In genomic region chr14:25050494-25051170, GRCh38 we compare ENCODE assay signal across 8 cellular contexts.
DNase-seq lines count a peak whose midpoint lies in the region; ATAC-seq and TF ChIP-seq lines count a peak whose summit lies in the region.

No MANE protein-coding gene starts in this region.

- DNase-seq in NCI-H69 (lab: John Stamatoyannopoulos, UW) (peak; percentile 19), epithelial cell of esophagus (ENCODE audit: low read depth) (peak; percentile 52), NCI-H187 treated with DMSO at 0.1 percent for 48 hours (lab: John Stamatoyannopoulos, UW) (no peak)
- no peak for DNase-seq in stimulated activated CD4-positive, alpha-beta T cell treated with anti-CD3 and anti-CD28 coated beads, Interleukin-2, amount 100 ng/mL, for 48 hours

- H3K9me3 ChIP-seq in mucosa of rectum (ENCODE audit: control insufficient read depth in 2 of 2, low read length in 2 of 2) = no peaks in the 10 kb centered on the region

- H3K4me1 ChIP-seq in mucosa of rectum (ENCODE audit: control insufficient read depth in 2 of 2, insufficient read depth in 2 of 2, low read length in 2 of 2) = peaks cover 11 to 28% of the 10 kb centered on the region in 2 donors

- H3K27me3 ChIP-seq in mucosa of rectum (ENCODE audit: control insufficient read depth in 2 of 2, insufficient read depth in 2 of 2, low read length in 2 of 2) = no peaks in the 10 kb centered on the region

- ATAC-seq in GM18502 (IDR thresholded peaks at IDR 0.05; ENCODE audit: poor library complexity, unreplicated experiment) (peak; percentile 8), GM19035 (IDR thresholded peaks at IDR 0.05; ENCODE audit: unreplicated experiment) (no peak), HG03439 (IDR thresholded peaks at IDR 0.05; ENCODE audit: unreplicated experiment) (no peak)

- no peak for TF ChIP-seq CTCF in epithelial cell of esophagus (IDR thresholded peaks at IDR 0.05; ENCODE audit: insufficient read depth, low read depth, low read length, missing control alignments)

- peak overlapping the region; percentile 63 to 69 for H3K27ac ChIP-seq in mucosa of rectum (ENCODE audit: low read depth in 2 of 2, low read length in 2 of 2)

- H3K36me3 ChIP-seq in mucosa of rectum (ENCODE audit: control insufficient read depth in 2 of 2, insufficient read depth in 2 of 2, low read length in 2 of 2) = no peaks in the 10 kb centered on the region

- peak overlapping the region; percentile 71 to 76 for H3K9ac ChIP-seq in mucosa of rectum (ENCODE audit: low read depth in 1 of 2, low read length in 2 of 2)

- peak overlapping the region; percentile 24 for H3K4me3 ChIP-seq in epithelial cell of esophagus (ENCODE audit: low read length)
- peak overlapping the region; percentile 73 to 77 for H3K4me3 ChIP-seq in mucosa of rectum (ENCODE audit: low read length in 2 of 2)

Comparison
In these comparisons a context has a peak if more than half of its experiments do, and no peak if none do; other contexts are left out.
1. DNase-seq: peak in NCI-H69 (single experiment) and epithelial cell of esophagus (single experiment); none in NCI-H187 treated with DMSO at 0.1 percent for 48 hours (single experiment) and stimulated activated CD4-positive, alpha-beta T cell treated with anti-CD3 and anti-CD28 coated beads, Interleukin-2, amount 100 ng/mL, for 48 hours (0 of 2).